In the genomic region with DNA sequence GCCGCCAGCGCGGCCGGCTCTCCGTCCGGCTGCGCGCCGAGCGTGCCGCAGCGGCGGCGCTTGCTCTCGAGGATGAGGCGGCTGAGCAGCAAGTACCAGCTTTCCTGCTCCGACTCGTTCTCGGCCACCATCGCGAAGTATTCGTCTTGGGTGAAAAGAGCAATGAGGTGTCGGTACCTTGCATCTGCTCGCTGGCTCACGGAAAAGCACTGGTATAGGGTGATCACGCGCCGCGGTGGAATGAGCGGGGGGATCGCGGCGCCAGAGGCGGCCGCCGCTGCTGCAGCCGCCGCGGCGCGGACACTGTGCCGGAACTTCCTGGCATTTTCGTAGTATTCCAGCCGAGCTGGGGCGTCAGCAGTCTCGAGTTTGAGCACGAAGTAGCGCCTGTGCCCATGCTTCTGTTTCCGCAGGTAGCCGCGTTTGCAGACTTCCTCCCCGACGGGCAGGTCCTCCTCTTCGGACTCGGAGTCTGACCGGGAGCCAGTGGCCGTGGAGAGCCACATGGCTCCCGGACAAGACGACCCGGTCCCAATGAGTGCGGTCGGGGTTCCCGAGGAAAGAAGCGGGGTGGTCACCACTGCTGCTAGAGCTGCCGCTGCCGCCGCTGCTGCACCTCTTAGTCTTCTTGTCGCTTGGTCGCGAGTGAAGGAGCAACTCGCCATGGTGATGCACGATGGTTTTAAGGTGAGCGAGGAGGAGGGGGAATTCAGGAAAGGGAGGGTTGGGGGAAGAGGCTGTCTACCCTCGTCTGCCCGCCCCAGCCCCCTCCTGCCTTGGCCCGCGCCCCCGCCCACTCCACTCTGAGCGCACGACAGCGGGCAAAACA, we compare ENCODE assay signal across 9 cellular contexts. TPM values are rescaled to one million over a fixed set of nuclear protein-coding genes. Genes with fewer than 3 reads are reported as not detected.
DNase-seq lines count a peak whose midpoint lies in the region; ATAC-seq and TF ChIP-seq lines count a peak whose summit lies in the region.
"Had no signal": no experiment of that assay in that cellular context is flagged by ENCODE, and none has a peak within 500 bp of the region (broad histone marks: within the 10 kb centered on the region; RNA-seq: fewer than 3 reads in every experiment).

No MANE protein-coding gene starts in this region.

- peaks cover 41% of the 10 kb centered on the region for H3K27me3 ChIP-seq in MG63

- TF ChIP-seq CTCF in fibroblast of mammary gland (conservative IDR thresholded peaks at IDR 0.05; ENCODE audit: control insufficient read depth, insufficient read depth, low read depth, low read length), result no peak

- no peaks in the 10 kb centered on the region for H3K36me3 Mint-ChIP-seq in activated naive CD4-positive, alpha-beta T cell treated with anti-CD3 and anti-CD28 coated beads, Interleukin-2, amount 50 U/mL, for 72 hours

- peak; percentile 44 for DNase-seq in DMS53 treated with DMSO at 0.1 percent for 48 hours (lab: John Stamatoyannopoulos, UW; ENCODE audit: unreplicated experiment)
- no peak for DNase-seq in MG63
- no peak for DNase-seq in fibroblast of mammary gland (ENCODE audit: low read depth)
- DNase-seq in posterior vena cava (ENCODE audit: low spot score), result peak; percentile 57
- no peak for DNase-seq in activated CD4-positive, alpha-beta T cell treated with anti-CD3 and anti-CD28 coated beads, Interleukin-2, amount 50 U/mL, for 1 hour
- DNase-seq in NOMO-1 treated with DMSO at 0.1 percent for 48 hours (lab: John Stamatoyannopoulos, UW; ENCODE audit: unreplicated experiment), result no peak
- DNase-seq in UCSD-AML1 (lab: John Stamatoyannopoulos, UW; ENCODE audit: unreplicated experiment), result no peak
- no peak for DNase-seq in activated naive CD4-positive, alpha-beta T cell treated with anti-CD3 and anti-CD28 coated beads, Interleukin-2, amount 50 U/mL, for 72 hours (ENCODE audit: low spot score in 2 of 2)
- DNase-seq: stimulated activated naive CD4-positive, alpha-beta T cell had no signal

- no peak overlapping the region for H3K27ac Mint-ChIP-seq in activated naive CD4-positive, alpha-beta T cell treated with anti-CD3 and anti-CD28 coated beads, Interleukin-2, amount 50 U/mL, for 72 hours

- ATAC-seq in activated naive CD4-positive, alpha-beta T cell treated with anti-CD3 and anti-CD28 coated beads, Interleukin-2, amount 50 U/mL, for 72 hours, result no peak

- H3K9me3 ChIP-seq in MG63, result no peaks in the 10 kb centered on the region

- no peaks in the 10 kb centered on the region for H3K36me3 ChIP-seq in MG63

- H3K9me3 Mint-ChIP-seq in activated naive CD4-positive, alpha-beta T cell treated with anti-CD3 and anti-CD28 coated beads, Interleukin-2, amount 50 U/mL, for 72 hours, result no peaks in the 10 kb centered on the region

- H3K4me3 ChIP-seq in MG63 (peak overlapping the region; percentile 35; the same call in 1 of the 2 replicates), fibroblast of mammary gland (ENCODE audit: control insufficient read depth, low read depth, low read length) (peak overlapping the region; percentile 6)

- intact Hi-C loops in posterior vena cava (cut with DNase I), result no loop called here

RNA-seq across cellular contexts. Expression of gene IRS4, which starts 0.5 kb away (rescaled TPM):
- not detected in 2 replicates for total RNA-seq in MG63 (2014; rRNA removed; shearing (Covaris generic); ENCODE audit: low replicate concordance)
- not detected for total RNA-seq in posterior vena cava
- not detected for total RNA-seq in activated naive CD4-positive, alpha-beta T cell treated with anti-CD3 and anti-CD28 coated beads, Interleukin-2, amount 50 U/mL, for 72 hours

Comparison
In these comparisons a context has a peak if more than half of its experiments do, and no peak if none do; other contexts are left out.
1. DNase-seq: peak in DMS53 treated with DMSO at 0.1 percent for 48 hours (single experiment) and posterior vena cava (single experiment); none in MG63 (single experiment), fibroblast of mammary gland (single experiment), activated CD4-positive, alpha-beta T cell treated with anti-CD3 and anti-CD28 coated beads, Interleukin-2, amount 50 U/mL, for 1 hour (single experiment), NOMO-1 treated with DMSO at 0.1 percent for 48 hours (single experiment), UCSD-AML1 (single experiment) and activated naive CD4-positive, alpha-beta T cell treated with anti-CD3 and anti-CD28 coated beads, Interleukin-2, amount 50 U/mL, for 72 hours (0 of 2).